Comparison of ENCODE assay signal across 9 cellular contexts in genomic region chr3:121748638-121749275, GRCh38. TPM values are rescaled to one million over a fixed set of nuclear protein-coding genes. Genes with fewer than 3 reads are reported as not detected.
DNase-seq lines count a peak whose midpoint lies in the region; ATAC-seq and TF ChIP-seq lines count a peak whose summit lies in the region.
"Had no signal": no experiment of that assay in that cellular context is flagged by ENCODE, and none has a peak within 500 bp of the region (broad histone marks: within the 10 kb centered on the region; RNA-seq: fewer than 3 reads in every experiment).

No MANE protein-coding gene starts in this region.

- no peaks in the 10 kb centered on the region for H3K27me3 ChIP-seq in Panc1 (ENCODE audit: control insufficient read depth, insufficient read depth, low read length)
- H3K27me3 ChIP-seq in esophagus (ENCODE audit: control insufficient read depth in 1 of 2, insufficient read depth in 2 of 2, low read length in 2 of 2), result no peaks in the 10 kb centered on the region

- no peak overlapping the region for H3K27ac Mint-ChIP-seq in naive B cell
- H3K27ac Mint-ChIP-seq: activated naive CD4-positive, alpha-beta T cell treated with anti-CD3 and anti-CD28 coated beads, Interleukin-2, amount 50 U/mL, for 24 hours had no signal

- H3K36me3 ChIP-seq in Panc1 (ENCODE audit: control insufficient read depth, insufficient read depth, low read length) (peaks cover 8% of the 10 kb centered on the region; the same call in 1 of the 2 replicates), esophagus (ENCODE audit: control insufficient read depth in 2 of 2, insufficient read depth in 2 of 2, low read length in 1 of 2) (no peaks in the 10 kb centered on the region)

- H3K36me3 Mint-ChIP-seq in naive B cell, result no peaks in the 10 kb centered on the region
- H3K36me3 Mint-ChIP-seq: activated naive CD4-positive, alpha-beta T cell treated with anti-CD3 and anti-CD28 coated beads, Interleukin-2, amount 50 U/mL, for 24 hours had no signal

- 2% methylated on average over 18 of the region's 18 CpGs for WGBS in esophagus, 2 donors

- peak overlapping the region; percentile 94 for H3K27ac ChIP-seq in Panc1 (ENCODE audit: low read length)
- peak overlapping the region; percentile 96 to 98 for H3K27ac ChIP-seq in esophagus (ENCODE audit: low read depth in 2 of 2, low read length in 1 of 2)

- H3K9me3 Mint-ChIP-seq in naive B cell, result no peaks in the 10 kb centered on the region
- H3K9me3 Mint-ChIP-seq: activated naive CD4-positive, alpha-beta T cell treated with anti-CD3 and anti-CD28 coated beads, Interleukin-2, amount 50 U/mL, for 24 hours had no signal

- in situ Hi-C loops in Panc1 (cut with HindIII; ENCODE audit: low pct_unique_long_range_greater_than_20kb, low sequenced_read_pairs), result no loop called here
- in situ Hi-C loops in KBM-7 (cut with MboI; ENCODE audit: low pct_unique_long_range_greater_than_20kb, low sequenced_read_pairs), result no loop called here

- H3K9me3 ChIP-seq in Panc1 (ENCODE audit: control insufficient read depth, insufficient read depth, low read depth, low read length) (no peaks in the 10 kb centered on the region), esophagus (ENCODE audit: control insufficient read depth in 2 of 2, insufficient read depth in 1 of 2, low read depth in 1 of 2, low read length in 1 of 2) (no peaks in the 10 kb centered on the region)

- DNase-seq in DMS79 (lab: John Stamatoyannopoulos, UW) (peak; percentile 22), DMS79 treated with DMSO at 0.1 percent for 48 hours (lab: John Stamatoyannopoulos, UW) (no peak), Panc1 (ENCODE audit: low read depth, low spot score) (no peak), naive B cell (no peak), NCI-H187 (lab: John Stamatoyannopoulos, UW) (no peak), KBM-7 (no peak)

- H3K4me3 ChIP-seq in Panc1 (ENCODE audit: low read depth in 2 of 2, low read length in 2 of 2) (peak overlapping the region; percentile 94 to 98), esophagus (ENCODE audit: low read depth in 1 of 2, low read length in 2 of 2) (peak overlapping the region; percentile 89 to 92)

- no TSS peak for BruUV-seq in Panc1 (replicated peaks; lab: Mats Ljungman, UMichigan)

- H3K4me3 Mint-ChIP-seq in naive B cell, result no peak overlapping the region
- H3K4me3 Mint-ChIP-seq: activated naive CD4-positive, alpha-beta T cell treated with anti-CD3 and anti-CD28 coated beads, Interleukin-2, amount 50 U/mL, for 24 hours had no signal

- ATAC-seq in HG02623 (IDR thresholded peaks at IDR 0.05; ENCODE audit: unreplicated experiment) (peak; percentile 15), Panc1 (peak; percentile 74; the same call in 1 of the 2 replicates), naive B cell (ENCODE audit: low read depth in 2 of 2) (peak; percentile 7)

- peaks cover 17% of the 10 kb centered on the region for H3K4me1 ChIP-seq in Panc1 (ENCODE audit: control insufficient read depth, insufficient read depth, low read length)
- no peaks in the 10 kb centered on the region for H3K4me1 ChIP-seq in esophagus (ENCODE audit: control insufficient read depth in 2 of 2, insufficient read depth in 2 of 2, low read length in 1 of 2)

- intact Hi-C loops in Panc1 (cut with micrococcal nuclease; ENCODE audit: unreplicated experiment), result loop anchor here (5.0 kb wide), 1 partner anchor 201 kb away; the partner anchor contains the start of gene POLQ

- H3K27me3 Mint-ChIP-seq in naive B cell, result peaks cover 0 to 11% (median 0%) of the 10 kb centered on the region in 3 donors

- CTCF ChIA-PET in Panc1 (lab: Charles Lee), result no interaction called here

- TF ChIP-seq CTCF in Panc1 (IDR thresholded peaks at IDR 0.05), result no peak

- peaks cover 0 to 4% (median 3%) of the 10 kb centered on the region in 3 donors for H3K4me1 Mint-ChIP-seq in naive B cell

- POLR2A ChIA-PET in Panc1 (lab: Charles Lee), result interaction anchor here (0.6 to 1.1 kb wide), 3 partner anchors 11 to 627 kb away, joined by 3 to 4 read pairs (median 3); partner anchors contain the start of gene POLQ

RNA-seq across cellular contexts. Expression of gene GOLGB1, which starts 0.8 kb away (rescaled TPM):
- total RNA-seq in Panc1 (2021; ENCODE audit: unreplicated experiment), result 49.7 TPM
- 32.2 TPM for polyA plus RNA-seq in Panc1 (2012; ENCODE audit: insufficient read length)
- polyA plus RNA-seq in esophagus (10 to 100 TPM; 11.3 to 11.7 TPM), naive B cell (ENCODE audit: low read depth in 6 of 6) (10 to 100 TPM in 1 of 6 donors, 1 to 10 TPM in 5; 1.2 to 10.6 (median 5.8) TPM)

Comparison
In these comparisons a context has a peak if more than half of its experiments do, and no peak if none do; other contexts are left out.
1. ATAC-seq: peak in every context shown above with its lines; median percentile 74 in Panc1; 15 in HG02623; 7 in naive B cell.